Comparison of ENCODE assay signal across 1 cellular context in genomic region chr19:40232949-40233810, GRCh38.
TF ChIP-seq lines count a peak whose summit lies in the region.

No MANE protein-coding gene starts in this region.

TF ChIP-seq in HepG2, 621 proteins besides CTCF, POLR2A, EP300 and RAD21:
- no peak for TF ChIP-seq ZNF691 (CRISPR knock-in tag; IDR thresholded peaks at IDR 0.05; ENCODE audit: borderline replicate concordance, low read depth)
- TF ChIP-seq ZFYVE20 (CRISPR knock-in tag; IDR thresholded peaks at IDR 0.05; ENCODE audit: borderline replicate concordance, low read depth): no peak
- no peak for TF ChIP-seq CBX5 (CRISPR knock-in tag; IDR thresholded peaks at IDR 0.05; ENCODE audit: borderline replicate concordance)
- TF ChIP-seq, protein P1, sequence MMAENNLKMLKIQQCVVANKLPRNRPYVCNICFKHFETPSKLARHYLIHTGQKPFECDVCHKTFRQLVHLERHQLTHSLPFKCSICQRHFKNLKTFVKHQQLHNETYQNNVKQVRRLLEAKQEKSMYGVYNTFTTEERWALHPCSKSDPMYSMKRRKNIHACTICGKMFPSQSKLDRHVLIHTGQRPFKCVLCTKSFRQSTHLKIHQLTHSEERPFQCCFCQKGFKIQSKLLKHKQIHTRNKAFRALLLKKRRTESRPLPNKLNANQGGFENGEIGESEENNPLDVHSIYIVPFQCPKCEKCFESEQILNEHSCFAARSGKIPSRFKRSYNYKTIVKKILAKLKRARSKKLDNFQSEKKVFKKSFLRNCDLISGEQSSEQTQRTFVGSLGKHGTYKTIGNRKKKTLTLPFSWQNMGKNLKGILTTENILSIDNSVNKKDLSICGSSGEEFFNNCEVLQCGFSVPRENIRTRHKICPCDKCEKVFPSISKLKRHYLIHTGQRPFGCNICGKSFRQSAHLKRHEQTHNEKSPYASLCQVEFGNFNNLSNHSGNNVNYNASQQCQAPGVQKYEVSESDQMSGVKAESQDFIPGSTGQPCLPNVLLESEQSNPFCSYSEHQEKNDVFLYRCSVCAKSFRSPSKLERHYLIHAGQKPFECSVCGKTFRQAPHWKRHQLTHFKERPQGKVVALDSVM (CRISPR knock-in tag; IDR thresholded peaks at IDR 0.05): no peak
- TF ChIP-seq CREB3 (CRISPR knock-in tag; IDR thresholded peaks at IDR 0.05): no peak
- no peak for TF ChIP-seq RBM22 (optimal IDR thresholded peaks at IDR 0.05; ENCODE audit: low read length)
- TF ChIP-seq AGO2 (optimal IDR thresholded peaks at IDR 0.05; ENCODE audit: low read depth, low read length): peak; percentile 8
- no peak for TF ChIP-seq MYC (CRISPR knock-in tag; IDR thresholded peaks at IDR 0.05; ENCODE audit: borderline replicate concordance)
